In the genomic region with DNA sequence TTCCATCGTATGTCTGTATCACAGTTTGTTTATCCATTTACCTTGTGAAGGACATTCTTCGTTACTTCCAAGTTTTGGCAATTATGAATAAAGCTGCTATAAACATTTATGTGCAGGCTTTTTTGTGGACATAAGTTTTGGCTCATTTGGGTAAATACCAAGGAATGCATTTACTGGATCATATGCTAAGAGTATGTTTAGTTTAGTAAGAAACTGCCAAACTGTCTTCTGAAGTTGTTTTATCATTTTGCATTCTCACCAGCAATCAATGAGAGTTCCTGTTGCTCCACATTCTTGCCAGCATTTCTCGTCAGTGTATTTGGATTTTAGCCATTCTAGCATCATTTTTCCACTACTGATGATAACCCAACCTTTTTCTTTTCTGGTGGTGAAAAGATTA, we compare ENCODE assay signal across 24 cellular contexts.
"Had no signal": no experiment of that assay in that cellular context is flagged by ENCODE, and none has a peak within 500 bp of the region (broad histone marks: within the 10 kb centered on the region; RNA-seq: fewer than 3 reads in every experiment).

No MANE protein-coding gene starts in this region.

- H3K9me3 ChIP-seq: colonic mucosa, esophagus muscularis mucosa, esophagus squamous epithelium, gastrocnemius medialis, gastroesophageal sphincter, heart left ventricle, heart right ventricle had no signal

- H3K4me1 ChIP-seq: colonic mucosa, esophagus muscularis mucosa, esophagus squamous epithelium, foreskin keratinocyte, gastrocnemius medialis, gastroesophageal sphincter, heart left ventricle, heart right ventricle had no signal

- H3K36me3 ChIP-seq: colonic mucosa, esophagus muscularis mucosa, esophagus squamous epithelium, gastrocnemius medialis, gastroesophageal sphincter, heart left ventricle, heart right ventricle had no signal

- H3K27ac ChIP-seq: colonic mucosa, coronary artery, dorsolateral prefrontal cortex, epithelial cell of prostate, esophagus muscularis mucosa, esophagus squamous epithelium, foreskin keratinocyte, gastrocnemius medialis, gastroesophageal sphincter, heart left ventricle, heart right ventricle had no signal

- H3K4me3 ChIP-seq: colonic mucosa, coronary artery, dorsolateral prefrontal cortex, esophagus muscularis mucosa, esophagus squamous epithelium, gastrocnemius medialis, gastroesophageal sphincter, heart left ventricle, heart right ventricle had no signal

- DNase-seq: colonic mucosa; cortex of kidney; dermis blood vessel endothelial cell; dorsolateral prefrontal cortex; effector CD4-positive, alpha-beta T cell; effector CD8-positive, alpha-beta T cell; effector memory CD4-positive, alpha-beta T cell; effector memory CD8-positive, alpha-beta T cell; endodermal cell; erythroblast; esophagus squamous epithelium; foreskin fibroblast; foreskin keratinocyte; foreskin melanocyte; gastrocnemius medialis; glutamatergic neuron; head of caudate nucleus; heart left ventricle; heart right ventricle had no signal

- H3K27me3 ChIP-seq: colonic mucosa, dorsolateral prefrontal cortex, esophagus muscularis mucosa, esophagus squamous epithelium, foreskin keratinocyte, gastrocnemius medialis, gastroesophageal sphincter, heart left ventricle, heart right ventricle had no signal

- ATAC-seq: effector memory CD8-positive, alpha-beta T cell; esophagus mucosa; foreskin keratinocyte; gastrocnemius medialis; gastroesophageal sphincter; heart left ventricle; heart right ventricle had no signal
